In the genomic region with DNA sequence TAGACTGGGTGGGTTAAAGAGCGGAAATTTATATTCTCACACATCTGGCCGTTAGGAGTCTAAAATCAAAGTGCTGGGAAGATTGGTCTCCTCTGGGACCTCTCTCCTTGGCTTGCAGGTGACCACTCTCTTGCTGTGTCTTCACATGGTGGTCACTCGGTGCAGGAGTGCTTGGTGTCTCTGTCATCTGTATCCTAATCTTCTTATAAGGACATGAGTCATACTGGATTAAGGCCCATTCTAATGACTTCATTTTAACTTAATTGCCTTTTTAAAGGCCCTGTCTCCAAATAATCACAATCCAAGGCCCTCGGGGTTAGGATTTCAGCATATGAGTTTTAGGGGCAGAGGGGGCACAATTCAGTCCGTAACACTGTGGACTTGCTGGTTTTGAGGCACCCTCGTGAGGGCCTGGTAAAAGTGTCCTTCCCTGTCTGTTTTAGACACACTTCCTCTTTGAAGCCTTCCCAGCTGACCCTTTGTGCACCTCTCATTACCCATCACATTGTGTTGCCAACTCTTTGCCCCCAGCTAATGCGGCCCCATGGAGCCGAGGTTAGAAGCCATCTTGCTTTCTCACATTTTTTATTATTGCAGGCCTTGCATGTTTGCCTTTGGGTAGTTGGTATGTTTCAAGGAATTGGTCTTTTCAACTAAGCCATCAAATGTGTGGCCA, we compare ENCODE assay signal across 1 cellular context.
A peak's percentile ranks its signal among the peaks of the same experiment; 100 is the strongest.
TF ChIP-seq lines count a peak whose summit lies in the region.

No MANE protein-coding gene starts in this region.

TF ChIP-seq in K562, 482 proteins besides CTCF, POLR2A, EP300 and RAD21 (continued from another document):
- no peak for TF ChIP-seq POLR3A (IDR thresholded peaks at IDR 0.05; ENCODE audit: borderline replicate concordance, extremely low read depth, insufficient read depth, insufficient read length)
- TF ChIP-seq DDX20 (tag; IDR thresholded peaks at IDR 0.05; ENCODE audit: low read depth), result no peak
- TF ChIP-seq JUND (IDR thresholded peaks at IDR 0.05; ENCODE audit: borderline replicate concordance, low read depth, low read length), result peak; percentile 60; the same call in 1 of the 2 replicates
- peak; percentile 75; the same call in 1 of the 3 replicates for TF ChIP-seq JUND (tag; IDR thresholded peaks at IDR 0.05; ENCODE audit: borderline replicate concordance, low read depth, low read length)
- TF ChIP-seq FOSL1 (tag; conservative IDR thresholded peaks at IDR 0.05), result peak; percentile 51; the same call in 1 of the 2 replicates
- TF ChIP-seq, protein P1, sequence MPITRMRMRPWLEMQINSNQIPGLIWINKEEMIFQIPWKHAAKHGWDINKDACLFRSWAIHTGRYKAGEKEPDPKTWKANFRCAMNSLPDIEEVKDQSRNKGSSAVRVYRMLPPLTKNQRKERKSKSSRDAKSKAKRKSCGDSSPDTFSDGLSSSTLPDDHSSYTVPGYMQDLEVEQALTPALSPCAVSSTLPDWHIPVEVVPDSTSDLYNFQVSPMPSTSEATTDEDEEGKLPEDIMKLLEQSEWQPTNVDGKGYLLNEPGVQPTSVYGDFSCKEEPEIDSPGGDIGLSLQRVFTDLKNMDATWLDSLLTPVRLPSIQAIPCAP (CRISPR knock-in tag; IDR thresholded peaks at IDR 0.05; ENCODE audit: borderline replicate concordance), result no peak
- 0 out of 2 replicates have a peak, but pooled peaks have one; percentile 13 for TF ChIP-seq ARID3A (IDR thresholded peaks at IDR 0.05; ENCODE audit: borderline replicate concordance, low read depth, low read length)
- no peak for TF ChIP-seq C11orf30 (IDR thresholded peaks at IDR 0.05; ENCODE audit: low read depth)
- peak; percentile 93 for TF ChIP-seq SPI1 (IDR thresholded peaks at IDR 0.05; ENCODE audit: borderline replicate concordance, low read depth, low read length)
- TF ChIP-seq ZNF282 (CRISPR knock-in tag; IDR thresholded peaks at IDR 0.05), result no peak
- no peak for TF ChIP-seq ZKSCAN1 (IDR thresholded peaks at IDR 0.05; ENCODE audit: low read depth, low read length)
- TF ChIP-seq JUN (IDR thresholded peaks at IDR 0.05; ENCODE audit: borderline replicate concordance, low read depth, low read length), result 0 out of 2 replicates have a peak, but pooled peaks have one; percentile 36
- no peak for TF ChIP-seq JUN (CRISPR knock-in tag; IDR thresholded peaks at IDR 0.05; ENCODE audit: borderline replicate concordance)
- TF ChIP-seq NFIX (CRISPR knock-in tag; IDR thresholded peaks at IDR 0.05; ENCODE audit: low read depth), result no peak
- peak; percentile 80 for TF ChIP-seq ATF3 (IDR thresholded peaks at IDR 0.05)
- TF ChIP-seq ATF3 (CRISPR knock-in tag; conservative IDR thresholded peaks at IDR 0.05), result no peak
- peak; percentile 86 for TF ChIP-seq ZFP36 (IDR thresholded peaks at IDR 0.05; ENCODE audit: low read depth, low read length, partially characterized antibody)
- peak; percentile 10; the same call in 1 of the 2 replicates for TF ChIP-seq SMARCA4 (IDR thresholded peaks at IDR 0.05)
- TF ChIP-seq NR1H2 (CRISPR knock-in tag; IDR thresholded peaks at IDR 0.05), result no peak
- no peak for TF ChIP-seq ZNF316 (IDR thresholded peaks at IDR 0.05)
- no peak for TF ChIP-seq KDM4B (IDR thresholded peaks at IDR 0.05; ENCODE audit: borderline replicate concordance in 2 of 2, low read depth in 1 of 2)
- TF ChIP-seq ZBTB49 (CRISPR knock-in tag; IDR thresholded peaks at IDR 0.05; ENCODE audit: borderline replicate concordance), result peak; percentile 78; the same call in 1 of the 2 replicates
- 0 out of 2 replicates have a peak, but pooled peaks have one; percentile 31 for TF ChIP-seq SMAD4 (CRISPR knock-in tag; conservative IDR thresholded peaks at IDR 0.05)
- no peak for TF ChIP-seq MED1 (CRISPR knock-in tag; IDR thresholded peaks at IDR 0.05; ENCODE audit: borderline replicate concordance)
- no peak for TF ChIP-seq NR2F6 (CRISPR knock-in tag; IDR thresholded peaks at IDR 0.05)
- TF ChIP-seq DMBX1 (CRISPR knock-in tag; IDR thresholded peaks at IDR 0.05; ENCODE audit: borderline replicate concordance), result no peak
